In genomic region chr14:94770815-94771190, GRCh38 we compare ENCODE assay signal across 17 cellular contexts. TPM values are rescaled to one million over a fixed set of nuclear protein-coding genes. Genes with fewer than 3 reads are reported as not detected.
DNase-seq lines count a peak whose midpoint lies in the region; ATAC-seq and TF ChIP-seq lines count a peak whose summit lies in the region.
"Had no signal": no experiment of that assay in that cellular context is flagged by ENCODE, and none has a peak within 500 bp of the region (broad histone marks: within the 10 kb centered on the region; RNA-seq: fewer than 3 reads in every experiment).

No MANE protein-coding gene starts in this region.

- peaks cover 35% of the 10 kb centered on the region for H3K4me1 ChIP-seq in iPS-20b (ENCODE audit: insufficient read depth, low read length)
- peaks cover 0 to 30% (median 29%) of the 10 kb centered on the region in 5 donors for H3K4me1 ChIP-seq in subcutaneous abdominal adipose tissue (ENCODE audit: control insufficient read depth in 5 of 5, insufficient read depth in 5 of 5, low read length in 5 of 5)
- peaks cover 9 to 25% (median 21%) of the 10 kb centered on the region in 4 donors for H3K4me1 ChIP-seq in transverse colon

- peaks cover 26% of the 10 kb centered on the region for H3K4me1 Mint-ChIP-seq in activated T-cell treated with anti-CD3 and anti-CD28 coated beads, Interleukin-2, amount 50 U/mL, for 72 hours (ENCODE audit: low read depth)
- H3K4me1 Mint-ChIP-seq in activated CD8-positive, alpha-beta T cell treated with anti-CD3 and anti-CD28 coated beads, Interleukin-2, amount 10 ng/mL, durations not matched to agents 7 days and 5 days (ENCODE audit: low read depth) = peaks cover 17% of the 10 kb centered on the region
- peaks cover 20% of the 10 kb centered on the region for H3K4me1 Mint-ChIP-seq in activated naive CD4-positive, alpha-beta T cell treated with anti-CD3 and anti-CD28 coated beads for 36 hours (ENCODE audit: low read depth)

- whole genome bisulfite sequencing in transverse colon (ENCODE audit: low coverage in 1 of 2), 2 donors = 44 to 51% methylated on average over 9 of the region's 9 CpGs

- H3K9me3 Mint-ChIP-seq in activated T-cell treated with anti-CD3 and anti-CD28 coated beads, Interleukin-2, amount 50 U/mL, for 72 hours = no peaks in the 10 kb centered on the region
- peaks cover 10% of the 10 kb centered on the region for H3K9me3 Mint-ChIP-seq in activated CD8-positive, alpha-beta T cell treated with anti-CD3 and anti-CD28 coated beads, Interleukin-2, amount 10 ng/mL, durations not matched to agents 7 days and 5 days (ENCODE audit: insufficient read depth)
- H3K9me3 Mint-ChIP-seq in activated naive CD4-positive, alpha-beta T cell treated with anti-CD3 and anti-CD28 coated beads for 36 hours = no peaks in the 10 kb centered on the region
- H3K9me3 Mint-ChIP-seq: activated CD4-positive, alpha-beta memory T cell treated with anti-CD3 and anti-CD28 coated beads for 36 hours had no signal

- H3K27me3 Mint-ChIP-seq in activated T-cell treated with anti-CD3 and anti-CD28 coated beads, Interleukin-2, amount 50 U/mL, for 72 hours (ENCODE audit: low read depth) = peaks cover 89% of the 10 kb centered on the region
- H3K27me3 Mint-ChIP-seq in activated CD8-positive, alpha-beta T cell treated with anti-CD3 and anti-CD28 coated beads, Interleukin-2, amount 10 ng/mL, durations not matched to agents 7 days and 5 days (ENCODE audit: low read depth) = peaks cover 85% of the 10 kb centered on the region
- H3K27me3 Mint-ChIP-seq in activated naive CD4-positive, alpha-beta T cell treated with anti-CD3 and anti-CD28 coated beads for 36 hours (ENCODE audit: low read depth) = peaks cover 79% of the 10 kb centered on the region

- POLR2A ChIA-PET in activated CD8-positive, alpha-beta T cell treated with anti-CD3 and anti-CD28 coated beads, Interleukin-2, amount 10 ng/mL, durations not matched to agents 7 days and 5 days (lab: Charles Lee) = no interaction called here

- CTCF ChIA-PET in activated CD8-positive, alpha-beta T cell treated with anti-CD3 and anti-CD28 coated beads, Interleukin-2, amount 10 ng/mL, durations not matched to agents 7 days and 5 days (lab: Charles Lee) = no interaction called here
- CTCF ChIA-PET in activated naive CD4-positive, alpha-beta T cell treated with anti-CD3 and anti-CD28 coated beads for 36 hours (lab: Charles Lee) = no interaction called here

- H3K27ac ChIP-seq in iPS-20b (ENCODE audit: low read length) (no peak overlapping the region), subcutaneous abdominal adipose tissue (ENCODE audit: low read depth, low read length) (no peak overlapping the region), transverse colon (no peak overlapping the region)
- H3K27ac ChIP-seq: gastroesophageal sphincter, HL-60, left lung had no signal

- H3K27ac Mint-ChIP-seq in activated T-cell treated with anti-CD3 and anti-CD28 coated beads, Interleukin-2, amount 50 U/mL, for 72 hours = peak overlapping the region; percentile 88
- no peak overlapping the region for H3K27ac Mint-ChIP-seq in activated CD8-positive, alpha-beta T cell treated with anti-CD3 and anti-CD28 coated beads, Interleukin-2, amount 10 ng/mL, durations not matched to agents 7 days and 5 days
- H3K27ac Mint-ChIP-seq in activated naive CD4-positive, alpha-beta T cell treated with anti-CD3 and anti-CD28 coated beads for 36 hours = no peak overlapping the region
- H3K27ac Mint-ChIP-seq: activated CD4-positive, alpha-beta memory T cell treated with anti-CD3 and anti-CD28 coated beads for 36 hours had no signal

- no peak for TF ChIP-seq POLR2A in transverse colon (IDR thresholded peaks at IDR 0.05)

- peaks cover 0 to 4% of the 10 kb centered on the region in 2 donors for H3K36me3 Mint-ChIP-seq in activated T-cell treated with anti-CD3 and anti-CD28 coated beads, Interleukin-2, amount 50 U/mL, for 72 hours (ENCODE audit: insufficient read depth in 2 of 2)
- peaks cover 24% of the 10 kb centered on the region for H3K36me3 Mint-ChIP-seq in activated CD8-positive, alpha-beta T cell treated with anti-CD3 and anti-CD28 coated beads, Interleukin-2, amount 10 ng/mL, durations not matched to agents 7 days and 5 days (ENCODE audit: low read depth)
- no peaks in the 10 kb centered on the region for H3K36me3 Mint-ChIP-seq in activated naive CD4-positive, alpha-beta T cell treated with anti-CD3 and anti-CD28 coated beads for 36 hours (ENCODE audit: low read depth)

- H3K9me3 ChIP-seq in iPS-20b (ENCODE audit: insufficient read depth, low read depth, low read length) (no peaks in the 10 kb centered on the region), subcutaneous abdominal adipose tissue (ENCODE audit: control insufficient read depth in 5 of 5, low read length in 5 of 5) (no peaks in the 10 kb centered on the region), transverse colon (no peaks in the 10 kb centered on the region)
- H3K9me3 ChIP-seq: gastroesophageal sphincter, left lung had no signal

- H3K36me3 ChIP-seq in iPS-20b (ENCODE audit: insufficient read depth, low read depth, low read length) = no peaks in the 10 kb centered on the region
- no peaks in the 10 kb centered on the region for H3K36me3 ChIP-seq in subcutaneous abdominal adipose tissue (ENCODE audit: control insufficient read depth in 5 of 5, insufficient read depth in 5 of 5, low read length in 5 of 5)
- H3K36me3 ChIP-seq in transverse colon = no peaks in the 10 kb centered on the region
- H3K36me3 ChIP-seq: gastroesophageal sphincter, left lung had no signal

- no peak for ATAC-seq in activated T-cell treated with anti-CD3 and anti-CD28 coated beads, Interleukin-2, amount 50 U/mL, for 72 hours (replicated peaks in 1 of 2)
- ATAC-seq in activated CD8-positive, alpha-beta T cell treated with anti-CD3 and anti-CD28 coated beads, Interleukin-2, amount 10 ng/mL, durations not matched to agents 7 days and 5 days = no peak
- no peak for ATAC-seq in GM21360 (IDR thresholded peaks at IDR 0.05; ENCODE audit: unreplicated experiment)

- H3K27me3 ChIP-seq in iPS-20b (ENCODE audit: insufficient read depth, low read length) (peaks cover 100% of the 10 kb centered on the region), subcutaneous abdominal adipose tissue (ENCODE audit: control insufficient read depth in 5 of 5, insufficient read depth in 4 of 5, low read length in 5 of 5) (peaks cover 3 to 51% (median 44%) of the 10 kb centered on the region in 5 donors), transverse colon (peaks cover 100% of the 10 kb centered on the region)

- H3K4me3 ChIP-seq in iPS-20b (ENCODE audit: low read length) (peak overlapping the region; percentile 63; the same call in 1 of the 2 replicates), subcutaneous abdominal adipose tissue (ENCODE audit: low read depth in 1 of 5, low read length in 5 of 5) (peak overlapping the region in 4 of 5 donors; percentile 53 to 80 (median 74)), transverse colon (no peak overlapping the region)

- in situ Hi-C loops in transverse colon (cut with MboI; ENCODE audit: low pct_ligation_motif_present in 1 of 4, low pct_unique_long_range_greater_than_20kb in 1 of 4, low sequenced_read_pairs in 3 of 4) = no loop called here

- DNase-seq in activated T-cell treated with anti-CD3 and anti-CD28 coated beads, Interleukin-2, amount 50 U/mL, for 72 hours = no peak
- DNase-seq in activated T-cell treated with anti-CD3 and anti-CD28 coated beads for 4 hours (no peak), transverse colon (no peak)
- DNase-seq in activated CD8-positive, alpha-beta T cell treated with anti-CD3 and anti-CD28 coated beads, Interleukin-2, amount 10 ng/mL, durations not matched to agents 7 days and 5 days = no peak
- DNase-seq in activated naive CD4-positive, alpha-beta T cell treated with anti-CD3 and anti-CD28 coated beads for 36 hours = no peak
- DNase-seq: activated CD4-positive, alpha-beta memory T cell treated with anti-CD3 and anti-CD28 coated beads for 36 hours; GOT3; left lung; occipital lobe had no signal

- TF ChIP-seq EP300 in transverse colon (IDR thresholded peaks at IDR 0.05; ENCODE audit: low read depth) = no peak

- H3K9ac ChIP-seq in iPS-20b (ENCODE audit: low read depth, low read length) (no peak overlapping the region), subcutaneous abdominal adipose tissue (ENCODE audit: low read length in 5 of 5) (peak overlapping the region in 1 of 5 donors; percentile 24)

- peak overlapping the region; percentile 54 to 81 for H3K4me3 Mint-ChIP-seq in activated T-cell treated with anti-CD3 and anti-CD28 coated beads, Interleukin-2, amount 50 U/mL, for 72 hours
- peak overlapping the region; percentile 28 for H3K4me3 Mint-ChIP-seq in activated CD8-positive, alpha-beta T cell treated with anti-CD3 and anti-CD28 coated beads, Interleukin-2, amount 10 ng/mL, durations not matched to agents 7 days and 5 days
- H3K4me3 Mint-ChIP-seq in activated naive CD4-positive, alpha-beta T cell treated with anti-CD3 and anti-CD28 coated beads for 36 hours = no peak overlapping the region

- intact Hi-C loops in transverse colon (cut with DNase I; ENCODE audit: low total_unique reads) = no loop called here
- intact Hi-C loops in activated naive CD4-positive, alpha-beta T cell treated with anti-CD3 and anti-CD28 coated beads for 36 hours (cut with micrococcal nuclease) = loop anchor here (10.0 kb wide), 1 partner anchor 424 kb away; no protein-coding TSS in a partner anchor

- TF ChIP-seq CTCF in transverse colon (IDR thresholded peaks at IDR 0.05) = no peak

RNA-seq across cellular contexts. Expression of gene GSC, which starts 0.9 kb away (rescaled TPM):
- under 1 TPM in 1 of 2 donors, not detected in 1; 0.19 TPM for total RNA-seq in activated T-cell treated with anti-CD3 and anti-CD28 coated beads, Interleukin-2, amount 50 U/mL, for 72 hours
- total RNA-seq in activated CD8-positive, alpha-beta T cell treated with anti-CD3 and anti-CD28 coated beads, Interleukin-2, amount 10 ng/mL, durations not matched to agents 7 days and 5 days = not detected
- total RNA-seq in transverse colon = under 1 TPM in 1 of 4 donors, not detected in 3; 0.32 TPM
- total RNA-seq in activated naive CD4-positive, alpha-beta T cell treated with anti-CD3 and anti-CD28 coated beads for 36 hours = not detected
- total RNA-seq: activated CD4-positive, alpha-beta memory T cell treated with anti-CD3 and anti-CD28 coated beads for 36 hours; G401; left lung; MCF 10A; occipital lobe; OCI-LY7 had no signal

Comparison
In these comparisons a context has a peak if more than half of its experiments do, and no peak if none do; other contexts are left out.
1. H3K4me3 ChIP-seq: peak in iPS-20b (single experiment) and subcutaneous abdominal adipose tissue (4 of 5); none in transverse colon (0 of 4).